Comparison of ENCODE assay signal across 13 cellular contexts in genomic region chr12:41795910-41796309, GRCh38.
DNase-seq lines count a peak whose midpoint lies in the region; ATAC-seq lines count a peak whose summit lies in the region.
"Had no signal": no experiment of that assay in that cellular context is flagged by ENCODE, and none has a peak within 500 bp of the region (broad histone marks: within the 10 kb centered on the region; RNA-seq: fewer than 3 reads in every experiment).

No MANE protein-coding gene starts in this region.

- H3K36me3 Mint-ChIP-seq in activated naive CD4-positive, alpha-beta T cell treated with anti-CD3 and anti-CD28 coated beads, Interleukin-2, amount 50 U/mL, for 72 hours: peaks cover 0 to 9% of the 10 kb centered on the region in 2 donors
- H3K36me3 Mint-ChIP-seq: immature natural killer cell had no signal

- peaks cover 8 to 11% of the 10 kb centered on the region in 2 donors for H3K9me3 Mint-ChIP-seq in activated naive CD4-positive, alpha-beta T cell treated with anti-CD3 and anti-CD28 coated beads, Interleukin-2, amount 50 U/mL, for 72 hours

- H3K27ac Mint-ChIP-seq in activated naive CD4-positive, alpha-beta T cell treated with anti-CD3 and anti-CD28 coated beads, Interleukin-2, amount 50 U/mL, for 72 hours: no peak overlapping the region
- H3K27ac Mint-ChIP-seq: activated CD4-positive, alpha-beta T cell treated with anti-CD3 and anti-CD28 coated beads, Interleukin-2, amount 10 ng/mL, durations not matched to agents 7 days and 5 days; immature natural killer cell had no signal

- ATAC-seq in activated naive CD4-positive, alpha-beta T cell treated with anti-CD3 and anti-CD28 coated beads, Interleukin-2, amount 50 U/mL, for 72 hours: no peak
- ATAC-seq: pancreas had no signal

- DNase-seq in NCI-H82 (lab: John Stamatoyannopoulos, UW) (peak; percentile 38), NCI-H82 treated with DMSO at 0.1 percent for 48 hours (lab: John Stamatoyannopoulos, UW; ENCODE audit: unreplicated experiment) (no peak), NCI-H1930 (lab: John Stamatoyannopoulos, UW) (peak; percentile 44 to 61), dermis blood vessel endothelial cell (peak; percentile 9), putamen (ENCODE audit: low spot score) (peak; percentile 3), dedifferentiated amniotic fluid mesenchymal stem cell (ENCODE audit: extremely low spot score) (no peak), NCI-H2029 treated with DMSO at 0.1 percent for 48 hours (lab: John Stamatoyannopoulos, UW) (no peak)
- no peak for DNase-seq in activated naive CD4-positive, alpha-beta T cell treated with anti-CD3 and anti-CD28 coated beads, Interleukin-2, amount 50 U/mL, for 72 hours (ENCODE audit: low spot score in 2 of 2)
- DNase-seq: activated CD4-positive, alpha-beta T cell treated with anti-CD3 and anti-CD28 coated beads, Interleukin-2, amount 10 ng/mL, durations not matched to agents 7 days and 5 days; Calu3; immature natural killer cell; MG63; pancreas had no signal

Comparison
In these comparisons a context has a peak if more than half of its experiments do, and no peak if none do; other contexts are left out.
1. DNase-seq: peak in NCI-H82 (single experiment), NCI-H1930 (2 of 2), dermis blood vessel endothelial cell (single experiment) and putamen (single experiment); none in NCI-H82 treated with DMSO at 0.1 percent for 48 hours (single experiment), dedifferentiated amniotic fluid mesenchymal stem cell (single experiment), activated naive CD4-positive, alpha-beta T cell treated with anti-CD3 and anti-CD28 coated beads, Interleukin-2, amount 50 U/mL, for 72 hours (0 of 2) and NCI-H2029 treated with DMSO at 0.1 percent for 48 hours (single experiment).